ENCODE assay signal across 2 cellular contexts in genomic region chr11:67731583-67731982, GRCh38.
TF ChIP-seq lines count a peak whose summit lies in the region.

No MANE protein-coding gene starts in this region.

TF ChIP-seq in H1, 55 proteins besides CTCF, POLR2A, EP300 and RAD21:
- TF ChIP-seq YY1 (IDR thresholded peaks at IDR 0.05; ENCODE audit: low read depth, low read length): no peak
- no peak for TF ChIP-seq BRCA1 (IDR thresholded peaks at IDR 0.05; ENCODE audit: low read depth, low read length)
- no peak for TF ChIP-seq SIX5 (IDR thresholded peaks at IDR 0.05; ENCODE audit: low read depth, low read length)
- TF ChIP-seq MAFK (IDR thresholded peaks at IDR 0.05; ENCODE audit: low read depth, low read length): no peak
- no peak for TF ChIP-seq RBBP5 (IDR thresholded peaks at IDR 0.05; ENCODE audit: borderline replicate concordance, low read depth, low read length)
- TF ChIP-seq SRF (IDR thresholded peaks at IDR 0.05; ENCODE audit: low read depth, low read length): no peak
- no peak for TF ChIP-seq CBX5 (IDR thresholded peaks at IDR 0.05; ENCODE audit: low read depth, low read length)
- no peak for TF ChIP-seq ZNF274 (IDR thresholded peaks at IDR 0.05; ENCODE audit: borderline replicate concordance, extremely low read depth, low read length)
- no peak for TF ChIP-seq HDAC6 (IDR thresholded peaks at IDR 0.05; ENCODE audit: low read depth, low read length)
- no peak for TF ChIP-seq CHD7 (IDR thresholded peaks at IDR 0.05; ENCODE audit: insufficient replicate concordance, low read length)
- TF ChIP-seq KDM4A (IDR thresholded peaks at IDR 0.05; ENCODE audit: low read depth, low read length, severe bottlenecking): no peak
- TF ChIP-seq ATF3 (IDR thresholded peaks at IDR 0.05; ENCODE audit: insufficient read depth, low read depth, low read length): no peak
- TF ChIP-seq EZH2 (IDR thresholded peaks at IDR 0.05; ENCODE audit: low read depth, low read length, severe bottlenecking): no peak
- no peak for TF ChIP-seq E2F6 (IDR thresholded peaks at IDR 0.05)

TF ChIP-seq in HepG2, 621 proteins besides CTCF, POLR2A, EP300 and RAD21:
- TF ChIP-seq FOXA1 (IDR thresholded peaks at IDR 0.05) (no peak), FOXA1 (CRISPR knock-in tag; IDR thresholded peaks at IDR 0.05) (no peak), CENPBD1 (CRISPR knock-in tag; IDR thresholded peaks at IDR 0.05; ENCODE audit: borderline replicate concordance, low read depth) (no peak), SIN3B (IDR thresholded peaks at IDR 0.05; ENCODE audit: low read length) (no peak), KDM5A (IDR thresholded peaks at IDR 0.05; ENCODE audit: borderline replicate concordance, low read length) (no peak), ZNF678 (CRISPR knock-in tag; IDR thresholded peaks at IDR 0.05) (no peak), ZFP62 (CRISPR knock-in tag; IDR thresholded peaks at IDR 0.05) (no peak), ZNF83 (CRISPR knock-in tag; IDR thresholded peaks at IDR 0.05; ENCODE audit: borderline replicate concordance) (no peak), ZNF567 (CRISPR knock-in tag; IDR thresholded peaks at IDR 0.05; ENCODE audit: borderline replicate concordance) (no peak), KLF9 (CRISPR knock-in tag; IDR thresholded peaks at IDR 0.05; ENCODE audit: low read depth) (no peak), ZZZ3 (CRISPR knock-in tag; IDR thresholded peaks at IDR 0.05; ENCODE audit: borderline replicate concordance) (no peak), HIVEP1 (CRISPR knock-in tag; IDR thresholded peaks at IDR 0.05) (no peak), ZNF10 (CRISPR knock-in tag; IDR thresholded peaks at IDR 0.05; ENCODE audit: borderline replicate concordance, low read depth) (no peak)
